1 cellular context compared by ENCODE assay signal in genomic region chr9:33164921-33165262, GRCh38.
A peak's percentile ranks its signal among the peaks of the same experiment; 100 is the strongest.
TF ChIP-seq lines count a peak whose summit lies in the region.

No MANE protein-coding gene starts in this region.

TF ChIP-seq in HEK293, 187 proteins besides CTCF, POLR2A, EP300 and RAD21 (continued from another document):
- TF ChIP-seq ZBTB8A (tag by site-specific recombination; IDR thresholded peaks at IDR 0.05): peak; percentile 22; the same call in 1 of the 2 replicates
